8 cellular contexts compared by ENCODE assay signal in the genomic region with DNA sequence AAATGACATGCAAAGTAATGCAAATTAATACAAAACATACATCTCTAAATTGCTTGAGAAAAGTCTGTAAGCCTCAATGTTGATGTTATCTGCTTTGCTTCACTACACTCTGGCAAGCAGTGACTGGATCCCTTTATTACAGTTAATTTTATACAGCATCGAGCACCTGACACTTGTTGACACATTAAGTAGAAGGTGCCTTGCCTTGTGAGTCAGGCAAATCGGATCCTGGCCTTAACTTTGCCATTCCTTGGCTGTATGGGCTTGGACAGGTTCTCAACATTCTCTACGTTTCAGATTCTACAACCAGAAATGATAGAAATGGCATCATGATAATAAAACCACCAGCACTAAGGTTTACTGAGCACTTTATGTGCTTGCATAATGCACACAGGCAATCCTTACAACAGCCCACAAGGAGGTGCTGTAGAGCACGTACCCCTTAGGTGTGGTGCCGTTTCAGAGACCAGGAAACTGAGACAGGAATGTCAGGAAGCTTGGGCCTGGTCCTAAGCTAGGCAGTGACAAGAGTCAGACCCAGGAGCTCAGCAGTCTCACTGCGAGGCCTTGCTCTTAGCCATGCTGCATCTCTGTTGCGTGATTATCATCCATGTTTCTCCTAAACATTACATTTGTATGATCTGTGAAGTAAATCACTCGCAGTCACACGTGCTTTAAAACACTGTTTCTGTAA. TPM values are rescaled to one million over a fixed set of nuclear protein-coding genes. Genes with fewer than 3 reads are reported as not detected.
DNase-seq lines count a peak whose midpoint lies in the region; ATAC-seq, FAIRE-seq and TF ChIP-seq lines count a peak whose summit lies in the region.

No MANE protein-coding gene starts in this region.

- CTCF ChIA-PET in K562 (lab: Yijun Ruan, JAX; ENCODE audit: low intra/inter-chr PET ratio) = interaction anchor here (0.7 kb wide), 1 partner anchor 216 kb away, joined by 5 read pairs; no protein-coding TSS in a partner anchor

- H2AFZ ChIP-seq in K562 (ENCODE audit: low read depth, low read length) = peak overlapping the region; percentile 43

- peak; percentile 48 to 75 for TF ChIP-seq RAD21 in K562 (CRISPR knock-in tag; conservative IDR thresholded peaks at IDR 0.05 in 1 of 2, IDR thresholded peaks at IDR 0.05 in 1 of 2)

- H3K9me3 ChIP-seq in K562 (replicated peaks; ENCODE audit: control insufficient read depth, insufficient read depth, low read depth, low read length) = no peaks in the 10 kb centered on the region

- POLR2A ChIA-PET in K562 (lab: Yijun Ruan, JAX) = no interaction called here

- H3K36me3 ChIP-seq in K562 (ENCODE audit: control insufficient read depth, insufficient read depth, low read length) = no peaks in the 10 kb centered on the region

- in situ Hi-C loops in K562 (cut with MboI) = no loop called here

- H4K20me1 ChIP-seq in K562 (replicated peaks; ENCODE audit: control insufficient read depth, insufficient read depth, low read length) = no peaks in the 10 kb centered on the region

- H3K4me3 ChIP-seq in K562 = no peak overlapping the region

- intact Hi-C loops in K562 (cut with micrococcal nuclease) = loop anchor here (5.0 kb wide), 1 partner anchor 218 kb away; no protein-coding TSS in a partner anchor

- no peak for TF ChIP-seq POLR2A in K562 (conservative IDR thresholded peaks at IDR 0.05)

- FAIRE-seq in K562 (lab: Jason Lieb, UNC) = peak; percentile 98

- no peaks in the 10 kb centered on the region for H3K79me2 ChIP-seq in K562 (ENCODE audit: control insufficient read depth, insufficient read depth, low read length)

- H3K9me1 ChIP-seq in K562 (ENCODE audit: control insufficient read depth, insufficient read depth, low read length) = no peaks in the 10 kb centered on the region

- BruUV-seq in K562 (replicated peaks; lab: Mats Ljungman, UMichigan) = no TSS peak

- WGBS in K562 (ENCODE audit: insufficient coverage, low coverage, missing lambda C conversion rate) = 15% methylated on average over 8 of the region's 9 CpGs

- peaks cover 0 to 16% of the 10 kb centered on the region in 2 experiments; a peak in 3 of 5 replicates for H3K4me1 ChIP-seq in K562 (replicated peaks in 1 of 2; ENCODE audit: control insufficient read depth in 2 of 2, insufficient read depth in 2 of 2, low read length in 2 of 2)

- H3K4me2 ChIP-seq in K562 (ENCODE audit: insufficient read depth, low read length) = peak overlapping the region; percentile 48

- H3K27me3 ChIP-seq in K562 (ENCODE audit: control insufficient read depth in 2 of 2, insufficient read depth in 2 of 2, low read length in 2 of 2) = peaks cover 17 to 30% of the 10 kb centered on the region in 2 experiments

- TF ChIP-seq EP300 in K562 (IDR thresholded peaks at IDR 0.05; ENCODE audit: low read length) = no peak

- DNase-seq in GDM1 (lab: John Stamatoyannopoulos, UW) (peak; percentile 67), T-helper 22 cell (ENCODE audit: low read depth) (peak; percentile 33), K562 (ENCODE audit: extremely low read depth in 1 of 4, low spot score in 3 of 4) (peak; percentile 66 to 74 (median 68)), inferior parietal cortex (ENCODE audit: extremely low spot score) (peak; percentile 61), pons (ENCODE audit: low spot score) (no peak)
- peak in 2 of 3 donors; percentile 33 to 66 for DNase-seq in stimulated activated CD4-positive, alpha-beta T cell treated with anti-CD3 and anti-CD28 coated beads, TNF-alpha, amount 100 ng/mL, for 48 hours (ENCODE audit: low read depth in 3 of 3)

- TF ChIP-seq CTCF in LNCAP (IDR thresholded peaks at IDR 0.05) (peak; percentile 83), K562 (IDR thresholded peaks at IDR 0.05 in 2 of 3, conservative IDR thresholded peaks at IDR 0.05 in 1 of 3; ENCODE audit: insufficient read depth in 2 of 3, low read depth in 1 of 3, low read length in 3 of 3) (peak; percentile 72 to 85 (median 82))

- ATAC-seq in K562 (peak; percentile 91), GM19351 (IDR thresholded peaks at IDR 0.05; ENCODE audit: unreplicated experiment) (no peak)

- no peak overlapping the region for H3K9ac ChIP-seq in K562 (ENCODE audit: insufficient read depth in 1 of 2, low read depth in 2 of 2, low read length in 2 of 2)

- H3K27ac ChIP-seq in K562 (ENCODE audit: extremely low read depth, low read depth, low read length) = no peak overlapping the region

TF ChIP-seq in K562, 482 proteins besides CTCF, POLR2A, EP300 and RAD21:
- TF ChIP-seq MAFG (tag; conservative IDR thresholded peaks at IDR 0.05) = no peak
- TF ChIP-seq CEBPB (tag; IDR thresholded peaks at IDR 0.05) = peak; percentile 87
- TF ChIP-seq CEBPG (CRISPR knock-in tag; IDR thresholded peaks at IDR 0.05) = no peak
- TF ChIP-seq CEBPG (tag; conservative IDR thresholded peaks at IDR 0.05 in 1 of 2, IDR thresholded peaks at IDR 0.05 in 1 of 2) = peak; percentile 33 to 81; a peak in 3 of 4 replicates
- peak; percentile 6; the same call in 1 of the 2 replicates for TF ChIP-seq JUND (IDR thresholded peaks at IDR 0.05; ENCODE audit: borderline replicate concordance, low read depth, low read length)
- no peak for TF ChIP-seq JUND (tag; IDR thresholded peaks at IDR 0.05; ENCODE audit: borderline replicate concordance, low read depth, low read length)
- peak; percentile 52; the same call in 1 of the 2 replicates for TF ChIP-seq ZNF764 (CRISPR knock-in tag; IDR thresholded peaks at IDR 0.05; ENCODE audit: low read depth)
- TF ChIP-seq SMC3 (conservative IDR thresholded peaks at IDR 0.05; ENCODE audit: insufficient read depth, low read depth, low read length) = peak; percentile 71
- peak; percentile 67; the same call in 1 of the 2 replicates for TF ChIP-seq RFX5 (IDR thresholded peaks at IDR 0.05; ENCODE audit: low read depth, low read length)
- no peak for TF ChIP-seq ZNF121 (CRISPR knock-in tag; conservative IDR thresholded peaks at IDR 0.05)
- TF ChIP-seq, protein P1, sequence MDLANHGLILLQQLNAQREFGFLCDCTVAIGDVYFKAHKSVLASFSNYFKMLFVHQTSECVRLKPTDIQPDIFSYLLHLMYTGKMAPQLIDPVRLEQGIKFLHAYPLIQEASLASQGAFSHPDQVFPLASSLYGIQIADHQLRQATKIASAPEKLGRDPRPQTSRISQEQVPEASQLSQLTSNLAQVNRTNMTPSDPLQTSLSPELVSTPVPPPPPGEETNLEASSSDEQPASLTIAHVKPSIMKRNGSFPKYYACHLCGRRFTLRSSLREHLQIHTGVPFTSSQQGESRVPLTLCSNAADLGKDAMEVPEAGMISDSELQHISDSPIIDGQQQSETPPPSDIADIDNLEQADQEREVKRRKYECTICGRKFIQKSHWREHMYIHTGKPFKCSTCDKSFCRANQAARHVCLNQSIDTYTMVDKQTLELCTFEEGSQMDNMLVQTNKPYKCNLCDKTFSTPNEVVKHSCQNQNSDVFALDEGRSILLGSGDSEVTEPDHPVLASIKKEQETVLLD (IDR thresholded peaks at IDR 0.05) = no peak
- TF ChIP-seq, protein P2, sequence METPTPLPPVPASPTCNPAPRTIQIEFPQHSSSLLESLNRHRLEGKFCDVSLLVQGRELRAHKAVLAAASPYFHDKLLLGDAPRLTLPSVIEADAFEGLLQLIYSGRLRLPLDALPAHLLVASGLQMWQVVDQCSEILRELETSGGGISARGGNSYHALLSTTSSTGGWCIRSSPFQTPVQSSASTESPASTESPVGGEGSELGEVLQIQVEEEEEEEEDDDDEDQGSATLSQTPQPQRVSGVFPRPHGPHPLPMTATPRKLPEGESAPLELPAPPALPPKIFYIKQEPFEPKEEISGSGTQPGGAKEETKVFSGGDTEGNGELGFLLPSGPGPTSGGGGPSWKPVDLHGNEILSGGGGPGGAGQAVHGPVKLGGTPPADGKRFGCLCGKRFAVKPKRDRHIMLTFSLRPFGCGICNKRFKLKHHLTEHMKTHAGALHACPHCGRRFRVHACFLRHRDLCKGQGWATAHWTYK (CRISPR knock-in tag; IDR thresholded peaks at IDR 0.05) = no peak

RNA-seq across cellular contexts. Expression of a gene that starts 2.6 kb away (rescaled TPM):
- total RNA-seq in K562 (2011; cell fraction: chromatin; rRNA removed; ENCODE audit: low replicate concordance) = not detected in 2 replicates
- not detected in 2 replicates for total RNA-seq in K562 (2011; cell fraction: nucleolus; rRNA removed)
- total RNA-seq in K562 (2011; cell fraction: nucleoplasm; rRNA removed) = not detected in 2 replicates
- total RNA-seq in K562 (2014; rRNA removed) (not detected in 2 replicates), K562 (2014; rRNA removed; fragmentation: Illumina TruSeq; extraction: Trizol) (not detected in 2 replicates), K562 (2015; rRNA removed; fragmentation: Illumina TruSeq; extraction: Trizol) (not detected in 2 replicates), K562 (2021) (0.02 TPM in 1 of 2 replicates, not detected in the other)
- polyA plus RNA-seq in K562 (2011; rRNA removed) (not detected in 2 replicates), K562 (2014; fragmentation: Illumina TruSeq; extraction: Trizol) (not detected in 2 replicates), K562 (2014; fragmentation: Nextera tagmentation; extraction: Ambion mirVana) (under 1 TPM in 1 of 2 experiments, not detected in 1; 0.01 TPM), K562 (2014; rRNA removed) (not detected in 2 replicates)
- not detected in 2 replicates for polyA plus RNA-seq in K562 (2011; cell fraction: cytosol; rRNA removed)
- polyA plus RNA-seq in K562 (2011; cell fraction: nucleus; rRNA removed) = not detected in 2 replicates
- not detected in 2 replicates for polyA plus RNA-seq in K562 (2012)
- not detected in 2 replicates for polyA minus RNA-seq in K562 (2011; rRNA and poly(A)+ RNA removed)
- polyA minus RNA-seq in K562 (2011; cell fraction: cytosol; rRNA and poly(A)+ RNA removed) = not detected in 2 replicates
- not detected in 2 replicates for polyA minus RNA-seq in K562 (2011; cell fraction: nucleus; rRNA and poly(A)+ RNA removed)
